11 cellular contexts compared by ENCODE assay signal in the genomic region with DNA sequence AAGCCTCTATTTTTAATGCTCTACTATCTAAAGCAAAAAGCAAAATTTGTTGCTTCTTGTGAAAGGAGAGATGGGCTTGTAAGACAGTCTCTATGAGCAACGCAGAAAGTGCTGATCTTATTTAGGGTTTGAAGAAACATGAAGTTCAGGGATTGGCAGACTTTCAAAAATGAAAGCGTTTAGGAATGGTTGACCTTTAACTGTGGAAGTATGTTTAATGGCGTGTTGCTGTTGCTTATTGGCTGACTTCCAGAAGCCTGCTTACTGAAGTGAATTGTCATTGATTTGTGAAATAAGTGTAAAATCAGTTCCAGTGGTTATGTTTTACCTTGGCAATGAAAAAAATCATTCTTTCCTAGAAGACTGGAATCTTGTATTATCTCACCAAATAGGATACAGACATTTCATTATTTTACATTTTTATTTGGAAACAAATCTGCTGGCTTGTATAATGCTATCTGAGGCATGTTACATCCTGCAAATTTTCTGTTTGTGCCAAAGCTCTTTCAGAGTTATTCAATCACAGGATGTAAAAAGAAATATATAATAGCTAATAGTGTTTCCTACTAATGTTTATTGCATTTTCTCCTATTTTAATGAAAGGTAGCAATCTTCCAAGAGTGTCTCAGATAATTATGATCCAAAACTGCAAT.
DNase-seq lines count a peak whose midpoint lies in the region; ATAC-seq lines count a peak whose summit lies in the region.
"Had no signal": no experiment of that assay in that cellular context is flagged by ENCODE, and none has a peak within 500 bp of the region (broad histone marks: within the 10 kb centered on the region; RNA-seq: fewer than 3 reads in every experiment).

No MANE protein-coding gene starts in this region.

- no peaks in the 10 kb centered on the region for H3K36me3 Mint-ChIP-seq in activated CD8-positive, alpha-beta T cell treated with anti-CD3 and anti-CD28 coated beads, Interleukin-2, amount 10 ng/mL, durations not matched to agents 7 days and 5 days (ENCODE audit: low read depth)
- H3K36me3 Mint-ChIP-seq: immature natural killer cell had no signal

- ATAC-seq in HG03520 (IDR thresholded peaks at IDR 0.05; ENCODE audit: unreplicated experiment) = no peak
- ATAC-seq in activated CD8-positive, alpha-beta T cell treated with anti-CD3 and anti-CD28 coated beads, Interleukin-2, amount 10 ng/mL, durations not matched to agents 7 days and 5 days = no peak
- no peak for ATAC-seq in GM21786 (IDR thresholded peaks at IDR 0.05; ENCODE audit: unreplicated experiment)

- POLR2A ChIA-PET in activated CD8-positive, alpha-beta T cell treated with anti-CD3 and anti-CD28 coated beads, Interleukin-2, amount 10 ng/mL, durations not matched to agents 7 days and 5 days (lab: Charles Lee) = no interaction called here

- CTCF ChIA-PET in activated CD8-positive, alpha-beta T cell treated with anti-CD3 and anti-CD28 coated beads, Interleukin-2, amount 10 ng/mL, durations not matched to agents 7 days and 5 days (lab: Charles Lee) = no interaction called here

- no peaks in the 10 kb centered on the region for H3K27me3 Mint-ChIP-seq in activated CD8-positive, alpha-beta T cell treated with anti-CD3 and anti-CD28 coated beads, Interleukin-2, amount 10 ng/mL, durations not matched to agents 7 days and 5 days (ENCODE audit: low read depth)

- DNase-seq in Daoy (ENCODE audit: low read depth) (peak; percentile 33), NCI-H146 treated with DMSO at 0.1 percent for 48 hours (lab: John Stamatoyannopoulos, UW; ENCODE audit: unreplicated experiment) (peak; percentile 27), astrocyte of the hippocampus (ENCODE audit: low read depth, low spot score) (peak; percentile 53), kidney glomerular epithelial cell (lab: John Stamatoyannopoulos, UW) (peak; percentile 68)
- DNase-seq in activated CD8-positive, alpha-beta T cell treated with anti-CD3 and anti-CD28 coated beads, Interleukin-2, amount 10 ng/mL, durations not matched to agents 7 days and 5 days = no peak
- no peak for DNase-seq in stimulated activated CD4-positive, alpha-beta T cell treated with anti-CD3 and anti-CD28 coated beads, Interleukin-4, amount 100 ng/mL, for 1 hour
- DNase-seq: activated effector memory CD4-positive, alpha-beta T cell treated with Interleukin-2 at 50 U/mL for 16 hours; immature natural killer cell; thyroid gland had no signal

- H3K27ac Mint-ChIP-seq in activated CD8-positive, alpha-beta T cell treated with anti-CD3 and anti-CD28 coated beads, Interleukin-2, amount 10 ng/mL, durations not matched to agents 7 days and 5 days = no peak overlapping the region
- H3K27ac Mint-ChIP-seq: immature natural killer cell had no signal

- H3K9me3 Mint-ChIP-seq in activated CD8-positive, alpha-beta T cell treated with anti-CD3 and anti-CD28 coated beads, Interleukin-2, amount 10 ng/mL, durations not matched to agents 7 days and 5 days (ENCODE audit: insufficient read depth) = peaks cover 7% of the 10 kb centered on the region

- H3K4me1 Mint-ChIP-seq in activated CD8-positive, alpha-beta T cell treated with anti-CD3 and anti-CD28 coated beads, Interleukin-2, amount 10 ng/mL, durations not matched to agents 7 days and 5 days (ENCODE audit: low read depth) = no peaks in the 10 kb centered on the region
- H3K4me1 Mint-ChIP-seq: immature natural killer cell had no signal

- H3K4me3 Mint-ChIP-seq in activated CD8-positive, alpha-beta T cell treated with anti-CD3 and anti-CD28 coated beads, Interleukin-2, amount 10 ng/mL, durations not matched to agents 7 days and 5 days = no peak overlapping the region
- H3K4me3 Mint-ChIP-seq: immature natural killer cell had no signal

Comparison
In these comparisons a context has a peak if more than half of its experiments do, and no peak if none do; other contexts are left out.
1. DNase-seq: peak in Daoy (single experiment), NCI-H146 treated with DMSO at 0.1 percent for 48 hours (single experiment), astrocyte of the hippocampus (single experiment) and kidney glomerular epithelial cell (single experiment); none in activated CD8-positive, alpha-beta T cell treated with anti-CD3 and anti-CD28 coated beads, Interleukin-2, amount 10 ng/mL, durations not matched to agents 7 days and 5 days (single experiment) and stimulated activated CD4-positive, alpha-beta T cell treated with anti-CD3 and anti-CD28 coated beads, Interleukin-4, amount 100 ng/mL, for 1 hour (single experiment).